In the genomic region with DNA sequence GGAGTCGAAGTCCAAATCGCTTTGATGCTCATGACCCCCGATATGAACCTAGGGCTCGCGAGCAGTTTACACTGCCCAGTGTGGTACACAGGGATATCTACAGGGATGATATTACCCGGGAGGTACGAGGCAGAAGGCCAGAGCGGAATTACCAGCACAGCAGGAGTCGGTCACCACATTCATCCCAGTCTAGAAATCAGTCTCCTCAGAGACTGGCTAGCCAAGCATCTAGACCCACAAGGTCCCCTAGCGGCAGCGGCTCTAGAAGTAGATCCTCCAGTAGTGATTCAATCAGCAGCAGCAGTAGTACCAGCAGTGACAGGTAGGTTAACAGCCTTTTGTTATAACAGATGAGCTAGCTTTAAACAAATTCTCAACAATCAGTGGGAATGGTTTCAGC, we compare ENCODE assay signal across 13 cellular contexts. TPM values are rescaled to one million over a fixed set of nuclear protein-coding genes. Genes with fewer than 3 reads are reported as not detected.
DNase-seq lines count a peak whose midpoint lies in the region; ATAC-seq and TF ChIP-seq lines count a peak whose summit lies in the region.
"Had no signal": no experiment of that assay in that cellular context is flagged by ENCODE, and none has a peak within 500 bp of the region (broad histone marks: within the 10 kb centered on the region; RNA-seq: fewer than 3 reads in every experiment).

No MANE protein-coding gene starts in this region.

- peak; percentile 20 for DNase-seq in DMS 273 (lab: John Stamatoyannopoulos, UW; ENCODE audit: unreplicated experiment)
- DNase-seq in DMS 273 treated with DMSO at 0.1 percent for 48 hours (lab: John Stamatoyannopoulos, UW): no peak
- DNase-seq in iPS DF 4.7 (ENCODE audit: extremely low read depth, low spot score): peak; percentile 36
- DNase-seq in renal cortical epithelial cell (ENCODE audit: low read depth): peak; percentile 77
- no peak for DNase-seq in thyroid gland
- no peak for DNase-seq in NCI-H1105 (lab: John Stamatoyannopoulos, UW)
- DNase-seq: activated CD4-positive, alpha-beta memory T cell treated with anti-CD3 and anti-CD28 coated beads for 36 hours; DMS79; NCI-H1417 treated with DMSO at 0.1 percent for 48 hours had no signal

- TF ChIP-seq CTCF in VCaP (conservative IDR thresholded peaks at IDR 0.05): 0 out of 2 replicates have a peak, but pooled peaks have one; percentile 17
- peak in 1 of 6 experiments; percentile 19 for TF ChIP-seq CTCF in thyroid gland (IDR thresholded peaks at IDR 0.05)

- H3K4me3 ChIP-seq in thyroid gland (replicated peaks in 1 of 3): no peak overlapping the region
- H3K4me3 ChIP-seq: lung had no signal

- intact Hi-C loops in thyroid gland (cut with DNase I): no loop called here

- H3K4me1 ChIP-seq in thyroid gland: peaks cover 14 to 24% of the 10 kb centered on the region in 2 donors

- H3K9me3 ChIP-seq in thyroid gland: no peaks in the 10 kb centered on the region

- H3K27me3 ChIP-seq in thyroid gland: no peaks in the 10 kb centered on the region

- no peak for ATAC-seq in HG02852 (IDR thresholded peaks at IDR 0.05; ENCODE audit: unreplicated experiment)

- 86 to 93% methylated on average over 11 of the region's 11 CpGs for WGBS in thyroid gland, 2 donors

- TF ChIP-seq POLR2A in thyroid gland (IDR thresholded peaks at IDR 0.05): no peak

- peaks cover 4 to 8% of the 10 kb centered on the region in 2 donors for H3K36me3 ChIP-seq in thyroid gland

- no peak overlapping the region for H3K27ac ChIP-seq in VCaP
- H3K27ac ChIP-seq in thyroid gland: no peak overlapping the region
- H3K27ac ChIP-seq: 22Rv1 had no signal

RNA-seq across cellular contexts. Expression of gene SPEN, which starts 28.9 kb away (rescaled TPM):
- total RNA-seq in renal cortical epithelial cell: 18.6 and 45.6 TPM in 2 replicates
- total RNA-seq in thyroid gland: 10 to 100 TPM; 40.7 to 97.0 (median 57.3) TPM

Comparison
In these comparisons a context has a peak if more than half of its experiments do, and no peak if none do; other contexts are left out.
1. DNase-seq: peak in DMS 273 (single experiment), iPS DF 4.7 (single experiment) and renal cortical epithelial cell (single experiment); none in DMS 273 treated with DMSO at 0.1 percent for 48 hours (single experiment), thyroid gland (0 of 2) and NCI-H1105 (single experiment).